In the genomic region with DNA sequence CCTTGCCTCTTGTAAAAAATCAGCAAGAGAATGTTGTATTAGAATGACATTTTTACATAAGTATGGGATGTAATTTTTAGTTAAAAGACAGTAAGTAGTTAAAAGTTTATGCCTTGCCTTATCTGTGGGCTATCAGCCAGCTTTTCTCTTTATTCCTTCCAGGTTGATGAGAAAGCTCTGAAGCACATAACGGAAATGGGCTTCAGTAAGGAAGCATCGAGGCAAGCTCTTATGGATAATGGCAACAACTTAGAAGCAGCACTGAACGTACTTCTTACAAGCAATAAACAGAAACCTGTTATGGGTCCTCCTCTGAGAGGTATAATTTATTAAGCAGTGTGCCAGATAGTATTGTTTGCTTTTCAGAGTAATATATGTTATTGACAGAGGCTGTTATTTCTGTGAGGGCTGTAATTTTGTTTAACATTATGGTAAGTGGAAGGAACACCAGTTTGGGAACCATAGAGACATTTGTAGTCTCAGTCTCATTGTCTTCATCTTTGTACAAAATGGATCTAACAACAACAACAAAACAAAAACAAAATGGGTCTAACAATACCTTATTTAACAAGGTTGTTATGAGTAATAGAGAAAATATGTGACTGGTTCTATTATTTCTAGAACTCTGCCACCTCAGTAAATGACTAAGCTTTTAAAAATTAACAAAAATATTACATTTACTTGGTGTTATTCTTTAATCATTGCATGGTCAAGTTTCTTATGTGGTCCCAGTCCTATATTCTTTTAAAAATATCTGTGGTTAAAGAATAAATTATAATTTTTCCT, we compare ENCODE assay signal across 19 cellular contexts.
A peak's percentile ranks its signal among the peaks of the same experiment; 100 is the strongest.
DNase-seq lines count a peak whose midpoint lies in the region; ATAC-seq and TF ChIP-seq lines count a peak whose summit lies in the region.
"Had no signal": no experiment of that assay in that cellular context is flagged by ENCODE, and none has a peak within 500 bp of the region (broad histone marks: within the 10 kb centered on the region; RNA-seq: fewer than 3 reads in every experiment).

No MANE protein-coding gene starts in this region.

- H3K9me2 ChIP-seq in GM23338 (ENCODE audit: insufficient read depth), result no peaks in the 10 kb centered on the region

- no peaks in the 10 kb centered on the region for H3K79me2 ChIP-seq in GM23338 (replicated peaks; ENCODE audit: insufficient read depth)

- peak overlapping the region; percentile 23; the same call in 1 of the 2 replicates for H3K27ac Mint-ChIP-seq in GM23338
- H3K27ac Mint-ChIP-seq: activated naive CD4-positive, alpha-beta T cell treated with anti-CD3 and anti-CD28 coated beads, Interleukin-2, amount 50 U/mL, for 72 hours; activated T-helper 1 cell treated with anti-CD3 and anti-CD28 coated beads, Interleukin-12 subunit alpha, Interleukin-12 subunit beta, Interleukin-2, Interleukin-4 antibody, amounts not matched to agents 30 ng/mL and 10 ng/mL and 1 ng/mL, durations not matched to agents 14 hours and 24 hours and 36 hours; H9 had no signal

- H3K4me3 ChIP-seq in GM23338 (no peak overlapping the region), MG63 (no peak overlapping the region), aorta (ENCODE audit: low read length in 2 of 2) (no peak overlapping the region)
- H3K4me3 ChIP-seq: dorsolateral prefrontal cortex, gastroesophageal sphincter, left lung, skin epidermis, upper lobe of right lung had no signal

- H3K27me3 ChIP-seq in GM23338 (ENCODE audit: insufficient read depth) (no peaks in the 10 kb centered on the region), MG63 (no peaks in the 10 kb centered on the region), aorta (ENCODE audit: control insufficient read depth in 1 of 2, insufficient read depth in 2 of 2, low read length in 1 of 2) (no peaks in the 10 kb centered on the region)
- H3K27me3 ChIP-seq: dorsolateral prefrontal cortex, gastroesophageal sphincter, left lung, upper lobe of right lung had no signal

- H3K27ac ChIP-seq in GM23338 (ENCODE audit: low read depth), result no peak overlapping the region
- no peak overlapping the region for H3K27ac ChIP-seq in aorta (ENCODE audit: low read depth in 1 of 2, low read length in 2 of 2)
- H3K27ac ChIP-seq: dorsolateral prefrontal cortex, gastroesophageal sphincter, left lung, skin epidermis, upper lobe of right lung had no signal

- H3K9me3 Mint-ChIP-seq in GM23338, result peaks cover 51% of the 10 kb centered on the region
- H3K9me3 Mint-ChIP-seq: activated T-helper 1 cell treated with anti-CD3 and anti-CD28 coated beads, Interleukin-12 subunit alpha, Interleukin-12 subunit beta, Interleukin-2, Interleukin-4 antibody, amounts not matched to agents 30 ng/mL and 10 ng/mL and 1 ng/mL, durations not matched to agents 14 hours and 24 hours and 36 hours had no signal

- ATAC-seq in GM23338 (no peak), aorta (ENCODE audit: low FRiP score) (no peak)
- ATAC-seq: activated naive CD4-positive, alpha-beta T cell treated with anti-CD3 and anti-CD28 coated beads, Interleukin-2, amount 50 U/mL, for 72 hours; gastroesophageal sphincter; left lung; upper lobe of right lung had no signal

- H3K4me2 ChIP-seq in GM23338, result no peak overlapping the region

- peaks cover 7% of the 10 kb centered on the region; the same call in 1 of the 3 replicates for H3K4me1 Mint-ChIP-seq in GM23338

- no peaks in the 10 kb centered on the region for H3F3A ChIP-seq in GM23338 (replicated peaks; ENCODE audit: low read depth)

- H3K9me3 ChIP-seq in MG63 (no peaks in the 10 kb centered on the region), aorta (ENCODE audit: control insufficient read depth, low read length) (peaks cover under 1% of the 10 kb centered on the region)
- H3K9me3 ChIP-seq: gastroesophageal sphincter, upper lobe of right lung had no signal

- intact Hi-C loops in aorta (cut with DNase I), result no loop called here

- H3K36me3 ChIP-seq in GM23338 (ENCODE audit: insufficient read depth), result peaks cover 10% of the 10 kb centered on the region
- no peaks in the 10 kb centered on the region; the same call in 1 of the 2 replicates for H3K36me3 ChIP-seq in MG63
- H3K36me3 ChIP-seq in aorta (ENCODE audit: control insufficient read depth in 1 of 2, insufficient read depth in 2 of 2, low read length in 1 of 2), result peaks cover 0 to 1% of the 10 kb centered on the region in 2 donors

- H3K4me1 ChIP-seq in GM23338 (ENCODE audit: insufficient read depth) (peaks cover 4% of the 10 kb centered on the region; the same call in 1 of the 2 replicates), aorta (ENCODE audit: control insufficient read depth in 1 of 2, insufficient read depth in 2 of 2, low read length in 2 of 2) (no peaks in the 10 kb centered on the region)
- H3K4me1 ChIP-seq: gastroesophageal sphincter, left lung, upper lobe of right lung had no signal

- 69 to 73% methylated on average over 3 of the region's 3 CpGs for WGBS in aorta, 2 donors

- DNase-seq in GM23338 (ENCODE audit: low spot score) (no peak), NCI-H69 (lab: John Stamatoyannopoulos, UW) (peak; percentile 34), dermis blood vessel endothelial cell (peak; percentile 59), pulmonary artery endothelial cell (ENCODE audit: low read depth, low spot score) (peak; percentile 19), MV-4-11 (lab: John Stamatoyannopoulos, UW) (no peak), MG63 (no peak), aorta (no peak), DMS53 treated with DMSO at 0.1 percent for 48 hours (lab: John Stamatoyannopoulos, UW; ENCODE audit: unreplicated experiment) (no peak)
- DNase-seq: dorsolateral prefrontal cortex; erythroblast; H9; left lung; RPMI8226; stimulated activated CD4-positive, alpha-beta T cell treated with anti-CD3 and anti-CD28 coated beads, Interleukin-4, amount 100 ng/mL, for 24 hours; upper lobe of right lung had no signal

- TF ChIP-seq CTCF in GM23338 (conservative IDR thresholded peaks at IDR 0.05; ENCODE audit: low read depth in 2 of 2), result no peak

- no peak overlapping the region for H2AFZ ChIP-seq in GM23338

- H3K27me3 Mint-ChIP-seq in GM23338 (ENCODE audit: insufficient read depth, low read depth, poor library complexity), result peaks cover 5% of the 10 kb centered on the region

- no peaks in the 10 kb centered on the region for H4K20me1 ChIP-seq in GM23338 (replicated peaks; ENCODE audit: insufficient read depth)

- no peak overlapping the region for H3K4me3 Mint-ChIP-seq in GM23338
- H3K4me3 Mint-ChIP-seq: activated T-helper 1 cell treated with anti-CD3 and anti-CD28 coated beads, Interleukin-12 subunit alpha, Interleukin-12 subunit beta, Interleukin-2, Interleukin-4 antibody, amounts not matched to agents 30 ng/mL and 10 ng/mL and 1 ng/mL, durations not matched to agents 14 hours and 24 hours and 36 hours; H9 had no signal

- H3K36me3 Mint-ChIP-seq in GM23338 (ENCODE audit: low read depth), result peaks cover 72% of the 10 kb centered on the region

TF ChIP-seq in GM23338, 12 proteins besides CTCF, POLR2A, EP300 and RAD21 (continues in another document):
- TF ChIP-seq NANOG (IDR thresholded peaks at IDR 0.05; ENCODE audit: borderline replicate concordance) (no peak), CREB1 (CRISPR knock-in tag; IDR thresholded peaks at IDR 0.05; ENCODE audit: low read depth) (no peak), ZNF331 (CRISPR knock-in tag; IDR thresholded peaks at IDR 0.05; ENCODE audit: low read depth) (no peak), ZNF114 (CRISPR knock-in tag; IDR thresholded peaks at IDR 0.05) (no peak), EZH2phosphoT487 (IDR thresholded peaks at IDR 0.05; ENCODE audit: unreplicated experiment) (no peak), POLR2AphosphoS5 (IDR thresholded peaks at IDR 0.05; ENCODE audit: low read depth) (no peak), STAT1 (IDR thresholded peaks at IDR 0.05; ENCODE audit: unreplicated experiment) (no peak), EZH2 (IDR thresholded peaks at IDR 0.05; ENCODE audit: low read depth, unreplicated experiment) (no peak)
- TF ChIP-seq, protein P1, sequence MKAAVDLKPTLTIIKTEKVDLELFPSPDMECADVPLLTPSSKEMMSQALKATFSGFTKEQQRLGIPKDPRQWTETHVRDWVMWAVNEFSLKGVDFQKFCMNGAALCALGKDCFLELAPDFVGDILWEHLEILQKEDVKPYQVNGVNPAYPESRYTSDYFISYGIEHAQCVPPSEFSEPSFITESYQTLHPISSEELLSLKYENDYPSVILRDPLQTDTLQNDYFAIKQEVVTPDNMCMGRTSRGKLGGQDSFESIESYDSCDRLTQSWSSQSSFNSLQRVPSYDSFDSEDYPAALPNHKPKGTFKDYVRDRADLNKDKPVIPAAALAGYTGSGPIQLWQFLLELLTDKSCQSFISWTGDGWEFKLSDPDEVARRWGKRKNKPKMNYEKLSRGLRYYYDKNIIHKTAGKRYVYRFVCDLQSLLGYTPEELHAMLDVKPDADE (IDR thresholded peaks at IDR 0.05), result no peak

Comparison
In these comparisons a context has a peak if more than half of its experiments do, and no peak if none do; other contexts are left out.
1. DNase-seq: peak in NCI-H69 (single experiment), dermis blood vessel endothelial cell (single experiment) and pulmonary artery endothelial cell (single experiment); none in GM23338 (single experiment), MV-4-11 (single experiment), MG63 (single experiment), aorta (0 of 2) and DMS53 treated with DMSO at 0.1 percent for 48 hours (single experiment).